ENCODE assay signal across 13 cellular contexts in genomic region chr9:130156672-130157071, GRCh38. TPM values are rescaled to one million over a fixed set of nuclear protein-coding genes. Genes with fewer than 3 reads are reported as not detected.
DNase-seq lines count a peak whose midpoint lies in the region; TF ChIP-seq lines count a peak whose summit lies in the region.
"Had no signal": no experiment of that assay in that cellular context is flagged by ENCODE, and none has a peak within 500 bp of the region (broad histone marks: within the 10 kb centered on the region; RNA-seq: fewer than 3 reads in every experiment).

No MANE protein-coding gene starts in this region.

- H3K9me3 ChIP-seq in stomach = no peaks in the 10 kb centered on the region

- H3K4me3 ChIP-seq in stomach = no peak overlapping the region

- peak; percentile 61 for DNase-seq in DMS 273 (lab: John Stamatoyannopoulos, UW; ENCODE audit: unreplicated experiment)
- DNase-seq in DMS 273 treated with DMSO at 0.1 percent for 48 hours (lab: John Stamatoyannopoulos, UW) = no peak
- DNase-seq in head of caudate nucleus = peak in 30 of 42 donors; percentile 18 to 83 (median 52)
- DNase-seq in stomach = peak; percentile 45
- no peak for DNase-seq in UCSD-AML1 (lab: John Stamatoyannopoulos, UW; ENCODE audit: unreplicated experiment)
- DNase-seq in retina = no peak
- no peak for DNase-seq in NCI-H2227 (lab: John Stamatoyannopoulos, UW; ENCODE audit: unreplicated experiment)
- DNase-seq: activated naive CD4-positive, alpha-beta T cell treated with anti-CD3 and anti-CD28 coated beads, Interleukin-2, amount 10 ng/mL, durations not matched to agents 7 days and 5 days; DMS79; HCEC 1CT; NCI-H1092 had no signal

- intact Hi-C loops in head of caudate nucleus (cut with DNase I) (no loop called here), stomach (cut with DNase I; ENCODE audit: low total_unique reads) (no loop called here)

- no peak for TF ChIP-seq POLR2A in stomach (IDR thresholded peaks at IDR 0.05)

- peak; percentile 19; the same call in 1 of the 2 replicates for TF ChIP-seq CTCF in VCaP (conservative IDR thresholded peaks at IDR 0.05)
- TF ChIP-seq CTCF in stomach (IDR thresholded peaks at IDR 0.05) = peak in 2 of 7 experiments; percentile 11 to 24

- no peaks in the 10 kb centered on the region for H3K4me1 ChIP-seq in stomach

- WGBS in stomach, 5 donors = 15 to 60% (median 52%) methylated on average over 3 to 6 of the region's 6 CpGs

- H3K27me3 ChIP-seq in stomach = no peaks in the 10 kb centered on the region

- H3K27ac ChIP-seq in VCaP (no peak overlapping the region), stomach (no peak overlapping the region)
- H3K27ac ChIP-seq: 22Rv1 had no signal

- no peak for TF ChIP-seq EP300 in stomach (IDR thresholded peaks at IDR 0.05)

- H3K36me3 ChIP-seq in stomach = no peaks in the 10 kb centered on the region

RNA-seq across cellular contexts. Expression of gene NCS1, which starts 15.5 kb away (rescaled TPM):
- 10 to 100 TPM; 12.8 to 50.0 (median 16.7) TPM for total RNA-seq in stomach
- polyA plus RNA-seq in stomach = 10 to 100 TPM in 1 of 3 donors, 1 to 10 TPM in 2; 3.2 to 26.0 (median 6.4) TPM

Comparison
In these comparisons a context has a peak if more than half of its experiments do, and no peak if none do; other contexts are left out.
1. DNase-seq: peak in DMS 273 (single experiment), head of caudate nucleus (30 of 42) and stomach (single experiment); none in DMS 273 treated with DMSO at 0.1 percent for 48 hours (single experiment), UCSD-AML1 (single experiment), retina (single experiment) and NCI-H2227 (single experiment).